In the genomic region with DNA sequence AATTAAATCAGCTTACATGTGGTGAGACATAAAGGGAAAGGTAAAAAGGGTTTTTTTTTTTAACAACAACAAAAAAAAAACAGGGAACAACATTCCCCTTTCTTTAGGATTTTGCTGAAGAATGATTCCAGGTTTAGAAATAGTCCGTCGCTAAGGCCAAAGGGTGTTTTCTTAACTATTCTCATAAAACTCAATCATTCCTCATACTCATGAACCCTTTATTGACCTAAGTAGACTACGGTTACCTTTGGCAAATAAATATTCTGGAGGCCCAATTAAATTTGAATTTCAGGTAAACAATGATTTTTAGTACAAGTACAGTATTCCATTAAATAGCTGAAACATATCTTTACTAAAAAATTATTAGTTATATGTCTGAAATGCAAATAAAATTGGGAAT, we compare ENCODE assay signal across 31 cellular contexts.
"Had no signal": no experiment of that assay in that cellular context is flagged by ENCODE, and none has a peak within 500 bp of the region (broad histone marks: within the 10 kb centered on the region; RNA-seq: fewer than 3 reads in every experiment).

No MANE protein-coding gene starts in this region.

- H3K9me3 ChIP-seq: ascending aorta had no signal

- H3K27me3 ChIP-seq: ascending aorta, cardiac muscle cell had no signal

- DNase-seq: activated CD4-positive, alpha-beta memory T cell treated with anti-CD3 and anti-CD28 coated beads for 36 hours; activated CD4-positive, alpha-beta T cell treated with anti-CD3 and anti-CD28 coated beads for 4 hours; activated CD4-positive, alpha-beta T cell treated with anti-CD3 and anti-CD28 coated beads, Interleukin-2, amount 10 ng/mL, durations not matched to agents 24 days and 14 days; activated CD4-positive, alpha-beta T cell treated with anti-CD3 and anti-CD28 coated beads, Interleukin-2, amount 50 U/mL, for 1 hour; activated CD4-positive, alpha-beta T cell treated with anti-CD3 and anti-CD28 coated beads, Interleukin-2, amount 50 U/mL, for 4 hours; activated CD4-positive, CD25-positive, alpha-beta regulatory T cell; activated CD8-positive, alpha-beta memory T cell treated with anti-CD3 and anti-CD28 coated beads, Interleukin-2, amount 50 U/mL, for 4 hours; activated CD8-positive, alpha-beta T cell treated with anti-CD3 and anti-CD28 coated beads for 36 hours; activated gamma-delta T cell; activated naive CD4-positive, alpha-beta T cell treated with anti-CD3 and anti-CD28 coated beads, Interleukin-2, amount 10 ng/mL, durations not matched to agents 7 days and 5 days; activated naive CD4-positive, alpha-beta T cell treated with Interleukin-2 at 50 U/mL for 16 hours; activated naive CD8-positive, alpha-beta T cell treated with anti-CD3 and anti-CD28 coated beads, Interleukin-2, amount 10 ng/mL, durations not matched to agents 7 days and 5 days; activated naive CD8-positive, alpha-beta T cell treated with anti-CD3 and anti-CD28 coated beads, Interleukin-2, amount 50 U/mL, for 24 hours; activated T-cell treated with anti-CD3 and anti-CD28 coated beads for 4 hours; activated T-cell treated with anti-CD3 and anti-CD28 coated beads, Interleukin-2, amount 50 U/mL, for 1 hour; activated T-cell treated with anti-CD3 and anti-CD28 coated beads, Interleukin-2, amount 50 U/mL, for 4 hours; activated T-cell treated with anti-CD3 and anti-CD28 coated beads, Interleukin-2, amount 50 U/mL, for 72 hours; amygdala; anterior cingulate cortex; caudate nucleus; cerebellar nuclear complex; T-cell; T-helper 17 cell; WERI-Rb-1 had no signal

- FAIRE-seq: bronchial epithelial cell, TTC549 had no signal

- H3K4me1 ChIP-seq: ascending aorta had no signal

- ATAC-seq: activated CD4-positive, CD25-positive, alpha-beta regulatory T cell treated with anti-CD3 and anti-CD28 coated beads, Interleukin-2, amount 50 U/mL, for 24 hours; activated CD8-positive, alpha-beta T cell treated with anti-CD3 and anti-CD28 coated beads for 36 hours; activated naive CD8-positive, alpha-beta T cell treated with anti-CD3 and anti-CD28 coated beads, Interleukin-2, amount 50 U/mL, for 24 hours; activated T-cell treated with anti-CD3 and anti-CD28 coated beads, Interleukin-2, amount 50 U/mL, for 4 hours; activated T-cell treated with anti-CD3 and anti-CD28 coated beads, Interleukin-2, amount 50 U/mL, for 72 hours; activated T-helper 17 cell treated with anti-CD3 and anti-CD28 coated beads, Interleukin-2, amount 50 U/mL, for 72 hours; T-cell; T-helper 17 cell; WTC11 had no signal

- H3K4me3 ChIP-seq: ascending aorta, cardiac muscle cell had no signal

- H3K36me3 ChIP-seq: ascending aorta, cardiac muscle cell, WERI-Rb-1 had no signal

- H3K27ac ChIP-seq: ascending aorta, cardiac muscle cell, WERI-Rb-1 had no signal
